26 cellular contexts compared by ENCODE assay signal in the genomic region with DNA sequence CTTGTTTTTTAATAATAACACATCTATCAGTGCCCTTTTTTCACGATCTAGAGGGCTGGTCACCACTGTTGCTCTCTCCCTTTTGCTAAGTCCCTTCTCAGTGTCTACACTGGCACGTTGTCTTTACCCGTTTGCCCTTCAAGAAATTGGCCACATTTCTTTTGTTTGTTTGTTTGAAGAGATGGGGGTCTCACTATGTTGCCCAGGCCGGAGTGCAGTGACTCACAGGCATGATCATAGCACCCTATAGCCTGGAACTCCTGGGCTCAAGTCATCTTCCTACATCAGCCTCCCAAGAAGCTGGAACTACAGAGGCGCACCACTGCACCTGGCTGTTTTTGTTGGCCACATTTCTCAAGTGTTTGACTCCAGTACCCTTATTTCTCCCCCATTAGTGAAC.
DNase-seq lines count a peak whose midpoint lies in the region; ATAC-seq, FAIRE-seq and TF ChIP-seq lines count a peak whose summit lies in the region.
"Had no signal": no experiment of that assay in that cellular context is flagged by ENCODE, and none has a peak within 500 bp of the region (broad histone marks: within the 10 kb centered on the region; RNA-seq: fewer than 3 reads in every experiment).

No MANE protein-coding gene starts in this region.

- peak overlapping the region; percentile 15; the same call in 1 of the 2 replicates for H2BK20ac ChIP-seq in H1 (ENCODE audit: low read length)

- H3K4me3 Mint-ChIP-seq in Caco-2 (ENCODE audit: unreplicated experiment) (peak overlapping the region; percentile 17), mesothelial cell of epicardium (no peak overlapping the region)
- H3K4me3 Mint-ChIP-seq: CD14-positive monocyte; CD4-positive, alpha-beta T cell; CD8-positive, alpha-beta memory T cell; HFFc6 had no signal

- FAIRE-seq in H1 (lab: Jason Lieb, UNC), result no peak
- FAIRE-seq: GM12891, GM18507 had no signal

- H3K4ac ChIP-seq in H1 (replicated peaks; ENCODE audit: insufficient read length, low read depth, low read length), result no peak overlapping the region

- no TSS peak for BruUV-seq in Caco-2 (replicated peaks; lab: Mats Ljungman, UMichigan)

- intact Hi-C loops in Caco-2 (cut with micrococcal nuclease; ENCODE audit: unreplicated experiment), result loop anchor here (10.0 kb wide), 1 partner anchor 135 kb away; a partner anchor contains a TSS

- H3K4me3 ChIP-seq in Caco-2 (ENCODE audit: low read depth, low read length), result no peak overlapping the region
- no peak overlapping the region for H3K4me3 ChIP-seq in HEK293 (ENCODE audit: low read depth, low read length)
- H3K4me3 ChIP-seq in H1 (ENCODE audit: extremely low read depth in 1 of 4, insufficient read depth in 2 of 4, low read depth in 3 of 4, low read length in 4 of 4), result no peak overlapping the region
- H3K4me3 ChIP-seq: A549; BLaER1 treated with 17β-estradiol and CSF1 and Interleukin-3, amounts not matched to agents 10 nM and 100 nM had no signal

- H3K27ac ChIP-seq in HEK293 (ENCODE audit: extremely low read depth, low read depth, low read length), result no peak overlapping the region
- H3K27ac ChIP-seq in H1 (ENCODE audit: low read depth, low read length), result no peak overlapping the region
- H3K27ac ChIP-seq: BLaER1 treated with 17β-estradiol and CSF1 and Interleukin-3, amounts not matched to agents 10 nM and 100 nM had no signal

- no peak overlapping the region; a peak in 1 of 4 replicates for H3K4me2 ChIP-seq in H1 (ENCODE audit: insufficient read depth in 1 of 2, low read depth in 2 of 2, low read length in 2 of 2)
- H3K4me2 ChIP-seq: BLaER1 treated with 17β-estradiol and CSF1 and Interleukin-3, amounts not matched to agents 10 nM and 100 nM had no signal

- peaks cover 12% of the 10 kb centered on the region for H3K9me3 Mint-ChIP-seq in Caco-2 (ENCODE audit: unreplicated experiment)
- H3K9me3 Mint-ChIP-seq in mesothelial cell of epicardium, result no peaks in the 10 kb centered on the region
- H3K9me3 Mint-ChIP-seq: CD4-positive, alpha-beta T cell; CD8-positive, alpha-beta memory T cell; H9; HFFc6 had no signal

- DNase-seq in Caco-2, result no peak
- no peak for DNase-seq in H1 (ENCODE audit: low read depth in 1 of 2, low spot score in 2 of 2)
- no peak for DNase-seq in mesothelial cell of epicardium (ENCODE audit: low spot score in 2 of 2, unreplicated experiment in 2 of 2)
- DNase-seq in iPS-NIHi11 (ENCODE audit: low spot score), result no peak
- DNase-seq in T-helper 9 cell, result no peak
- no peak for DNase-seq in T-helper 1 cell
- DNase-seq: 8988T; ACHN; AML-193; BE2C; Calu3; CD4-positive, alpha-beta T cell; CD8-positive, alpha-beta memory T cell; DMS53; DMS79 treated with DMSO at 0.1 percent for 48 hours; GF-D8; H9; HFFc6 had no signal

- no peak overlapping the region for H2AFZ ChIP-seq in H1 (ENCODE audit: low read length)

- no peaks in the 10 kb centered on the region for H3K79me2 ChIP-seq in H1 (ENCODE audit: control insufficient read depth in 1 of 2, insufficient read depth in 2 of 2, low read length in 2 of 2)

- H3K23ac ChIP-seq in H1 (ENCODE audit: insufficient read length), result no peak overlapping the region

- H3K23me2 ChIP-seq in H1 (ENCODE audit: low read depth, low read length), result no peaks in the 10 kb centered on the region; the same call in 1 of the 2 replicates

- H3K36me3 Mint-ChIP-seq in Caco-2 (ENCODE audit: insufficient read depth, unreplicated experiment) (no peaks in the 10 kb centered on the region), mesothelial cell of epicardium (no peaks in the 10 kb centered on the region)
- H3K36me3 Mint-ChIP-seq: CD14-positive monocyte had no signal

- H2BK12ac ChIP-seq in H1 (ENCODE audit: low read depth, low read length), result peak overlapping the region; percentile 55; the same call in 1 of the 2 replicates

- no peak overlapping the region for H3K56ac ChIP-seq in H1 (replicated peaks; ENCODE audit: insufficient read length, low read depth, low read length)

- TF ChIP-seq EP300 in H1 (IDR thresholded peaks at IDR 0.05; ENCODE audit: borderline replicate concordance in 1 of 2, low read depth in 2 of 2, low read length in 2 of 2), result no peak

- H2BK120ac ChIP-seq in H1 (replicated peaks; ENCODE audit: low read depth, low read length), result no peak overlapping the region

- peak overlapping the region; percentile 85; the same call in 1 of the 2 replicates for H2AK5ac ChIP-seq in H1 (ENCODE audit: low read depth, low read length)

- no peak overlapping the region; the same call in 1 of the 2 replicates for H4K8ac ChIP-seq in H1 (ENCODE audit: extremely low read depth, insufficient read depth, low read length)

- WGBS in H1 (ENCODE audit: extremely low coverage in 1 of 2, insufficient coverage in 1 of 2, insufficient read length in 1 of 2, insufficient replicate concordance in 2 of 2, low coverage in 1 of 2, low lambda C conversion rate in 2 of 2, missing lambda C conversion rate in 1 of 2), 2 experiments, result 91% methylated on average over 5 of the region's 5 CpGs; no CpG with 5 or more reads in 1 of the 2 experiments

- H3K27me3 Mint-ChIP-seq in Caco-2 (ENCODE audit: insufficient read depth, unreplicated experiment), result no peaks in the 10 kb centered on the region
- H3K27me3 Mint-ChIP-seq in mesothelial cell of epicardium (ENCODE audit: low read depth), result no peaks in the 10 kb centered on the region
- H3K27me3 Mint-ChIP-seq: CD4-positive, alpha-beta T cell had no signal

- H4K91ac ChIP-seq in H1 (replicated peaks; ENCODE audit: insufficient read length, low read length), result no peak overlapping the region

- H3K4me1 Mint-ChIP-seq in Caco-2 (ENCODE audit: low read depth, unreplicated experiment) (peaks cover 19% of the 10 kb centered on the region), mesothelial cell of epicardium (peaks cover 53% of the 10 kb centered on the region)
- H3K4me1 Mint-ChIP-seq: CD14-positive monocyte; CD8-positive, alpha-beta memory T cell had no signal

- no peak overlapping the region for H3K14ac ChIP-seq in H1 (ENCODE audit: insufficient read length)

- no peaks in the 10 kb centered on the region for H3K27me3 ChIP-seq in Caco-2 (replicated peaks; ENCODE audit: control insufficient read depth, insufficient read depth, low read length)
- H3K27me3 ChIP-seq in H1 (replicated peaks in 1 of 4; ENCODE audit: control insufficient read depth in 3 of 4, extremely low read depth in 1 of 4, insufficient read depth in 3 of 4, low read length in 3 of 4), result no peaks in the 10 kb centered on the region
- H3K27me3 ChIP-seq: BLaER1 treated with 17β-estradiol and CSF1 and Interleukin-3, amounts not matched to agents 10 nM and 100 nM had no signal

- no peaks in the 10 kb centered on the region for H4K20me1 ChIP-seq in H1 (replicated peaks in 1 of 2; ENCODE audit: control insufficient read depth in 1 of 2, insufficient read depth in 2 of 2, low read length in 2 of 2)
- H4K20me1 ChIP-seq: BLaER1 treated with 17β-estradiol and CSF1 and Interleukin-3, amounts not matched to agents 10 nM and 100 nM had no signal

- 0 out of 2 replicates have a peak overlapping the region, but pooled peaks have one; percentile 65 for H2BK15ac ChIP-seq in H1 (ENCODE audit: low read length)

- CTCF ChIA-PET in Caco-2 (lab: Charles Lee) (interaction anchor here (0.6 kb wide), 1 partner anchor 96 kb away, joined by 3 read pairs; no protein-coding TSS in a partner anchor), HEK293 (lab: Yijun Ruan, JAX) (no interaction called here), H1 (lab: Charles Lee; ENCODE audit: partially characterized antibody) (no interaction called here)

- no peak overlapping the region for H3K18ac ChIP-seq in H1 (ENCODE audit: extremely low read depth, low read length)

- peaks cover 18% of the 10 kb centered on the region; the same call in 1 of the 2 replicates for H3K4me1 ChIP-seq in Caco-2
- H3K4me1 ChIP-seq in HEK293 (ENCODE audit: control insufficient read depth, insufficient read depth, low read length), result peaks cover 16% of the 10 kb centered on the region
- peaks cover 7 to 16% (median 12%) of the 10 kb centered on the region in 4 experiments; a peak in 6 of 7 replicates for H3K4me1 ChIP-seq in H1 (replicated peaks in 1 of 4; ENCODE audit: control insufficient read depth in 3 of 4, insufficient read depth in 4 of 4, low read length in 3 of 4)
- H3K4me1 ChIP-seq: BE2C; BLaER1 treated with 17β-estradiol and CSF1 and Interleukin-3, amounts not matched to agents 10 nM and 100 nM had no signal

- H4K5ac ChIP-seq in H1 (ENCODE audit: insufficient read length, low read depth, low read length), result no peak overlapping the region

- TF ChIP-seq POLR2A in H1 (IDR thresholded peaks at IDR 0.05; ENCODE audit: control extremely low read depth in 1 of 2, low read depth in 2 of 2, low read length in 2 of 2), result no peak

- H3K9me3 ChIP-seq in Caco-2 (no peaks in the 10 kb centered on the region), HEK293 (ENCODE audit: control insufficient read depth, insufficient read depth, low read depth, low read length) (no peaks in the 10 kb centered on the region), H1 (ENCODE audit: insufficient read depth in 2 of 2, low read depth in 1 of 2, low read length in 1 of 2) (no peaks in the 10 kb centered on the region)
- H3K9me3 ChIP-seq: A549, BE2C had no signal

- H3K27ac Mint-ChIP-seq in Caco-2 (ENCODE audit: unreplicated experiment), result peak overlapping the region; percentile 77
- H3K27ac Mint-ChIP-seq in mesothelial cell of epicardium, result peak overlapping the region; percentile 52
- H3K27ac Mint-ChIP-seq: CD14-positive monocyte; CD4-positive, alpha-beta T cell; CD8-positive, alpha-beta memory T cell; H9; HFFc6 had no signal

- TF ChIP-seq CTCF in Caco-2 (IDR thresholded peaks at IDR 0.05; ENCODE audit: insufficient read depth in 1 of 2, low read depth in 1 of 2, low read length in 1 of 2, severe bottlenecking in 1 of 2, unreplicated experiment in 1 of 2) (no peak), HEK293 (tag by site-specific recombination; IDR thresholded peaks at IDR 0.05) (no peak), H1 (IDR thresholded peaks at IDR 0.05; ENCODE audit: control extremely low read depth in 1 of 3, insufficient read depth in 1 of 3, low read depth in 1 of 3, low read length in 3 of 3) (no peak), mesothelial cell of epicardium (IDR thresholded peaks at IDR 0.05; ENCODE audit: unreplicated experiment) (no peak)

- POLR2A ChIA-PET in Caco-2 (lab: Charles Lee) (no interaction called here), HEK293 (lab: Yijun Ruan, JAX) (no interaction called here), H1 (lab: Charles Lee; ENCODE audit: partially characterized antibody) (no interaction called here)

- ATAC-seq in GM21786 (IDR thresholded peaks at IDR 0.05; ENCODE audit: unreplicated experiment), result no peak
- ATAC-seq: A549, HCT116 had no signal

- H3K9ac ChIP-seq in H1 (replicated peaks in 1 of 4; ENCODE audit: extremely low read depth in 1 of 4, low read depth in 3 of 4, low read length in 3 of 4), result no peak overlapping the region
- H3K9ac ChIP-seq: BLaER1 treated with 17β-estradiol and CSF1 and Interleukin-3, amounts not matched to agents 10 nM and 100 nM had no signal

- H3K79me1 ChIP-seq in H1 (ENCODE audit: low read depth, low read length), result no peaks in the 10 kb centered on the region

- no peak for TF ChIP-seq RAD21 in H1 (IDR thresholded peaks at IDR 0.05 in 1 of 2, conservative IDR thresholded peaks at IDR 0.05 in 1 of 2; ENCODE audit: low read depth in 2 of 2, low read length in 2 of 2)

- H3K36me3 ChIP-seq in Caco-2 (ENCODE audit: control insufficient read depth, insufficient read depth, low read length) (no peaks in the 10 kb centered on the region), HEK293 (ENCODE audit: control insufficient read depth in 2 of 2, insufficient read depth in 1 of 2, low read length in 2 of 2) (no peaks in the 10 kb centered on the region), H1 (ENCODE audit: control insufficient read depth in 2 of 4, insufficient read depth in 4 of 4, low read length in 3 of 4) (no peaks in the 10 kb centered on the region)
- H3K36me3 ChIP-seq: BE2C; BLaER1 treated with 17β-estradiol and CSF1 and Interleukin-3, amounts not matched to agents 10 nM and 100 nM had no signal

- no peak overlapping the region; the same call in 1 of the 2 replicates for H2BK5ac ChIP-seq in H1 (ENCODE audit: low read depth, low read length)
